ENCODE assay signal across 22 cellular contexts in the genomic region with DNA sequence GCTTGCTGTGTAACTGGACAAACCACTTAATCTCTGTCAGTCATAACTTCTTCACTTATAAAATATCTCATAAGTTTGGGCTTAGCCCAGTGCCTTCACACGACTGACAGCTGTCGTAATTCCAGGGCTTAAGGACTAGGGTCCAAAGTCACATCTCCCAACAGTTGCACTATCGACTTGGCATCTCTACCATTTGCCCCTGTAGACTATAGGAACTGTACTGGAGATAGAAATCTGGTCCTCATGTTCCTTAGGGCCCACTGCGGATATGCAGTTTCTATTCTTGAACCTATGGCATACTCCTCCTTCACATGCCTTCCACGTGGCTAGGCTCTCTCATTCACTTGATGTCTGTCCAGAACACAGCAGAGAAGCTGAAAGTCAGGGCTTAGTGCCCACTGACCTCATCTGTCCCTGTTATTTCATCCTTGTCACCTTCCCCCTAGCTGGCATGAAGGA. TPM values are rescaled to one million over a fixed set of nuclear protein-coding genes. Genes with fewer than 3 reads are reported as not detected.
DNase-seq lines count a peak whose midpoint lies in the region; ATAC-seq, FAIRE-seq and TF ChIP-seq lines count a peak whose summit lies in the region.
"Had no signal": no experiment of that assay in that cellular context is flagged by ENCODE, and none has a peak within 500 bp of the region (broad histone marks: within the 10 kb centered on the region; RNA-seq: fewer than 3 reads in every experiment).

No MANE protein-coding gene starts in this region.

- H3K27ac ChIP-seq in SK-N-MC (peak overlapping the region; percentile 88; the same call in 1 of the 2 replicates), sigmoid colon (no peak overlapping the region), pancreas (no peak overlapping the region)
- H3K27ac ChIP-seq: KMS-11 had no signal

- H3K4me3 Mint-ChIP-seq in Calu3 (ENCODE audit: low read depth, unreplicated experiment) (no peak overlapping the region), immature natural killer cell (no peak overlapping the region)
- H3K4me3 Mint-ChIP-seq: GM23338 had no signal

- no peak overlapping the region for H3K9ac ChIP-seq in SK-N-MC (ENCODE audit: insufficient read length)
- H3K9ac ChIP-seq: KMS-11 had no signal

- no peak for TF ChIP-seq CTCF in Calu3 (IDR thresholded peaks at IDR 0.05; ENCODE audit: unreplicated experiment)
- TF ChIP-seq CTCF in sigmoid colon (IDR thresholded peaks at IDR 0.05): no peak
- TF ChIP-seq CTCF in pancreas (IDR thresholded peaks at IDR 0.05): no peak

- BruUV-seq in Calu3 (replicated peaks; lab: Mats Ljungman, UMichigan): TSS peak; percentile 8

- H3K9me3 Mint-ChIP-seq in Calu3 (ENCODE audit: low read depth, unreplicated experiment): no peaks in the 10 kb centered on the region
- H3K9me3 Mint-ChIP-seq in immature natural killer cell: no peaks in the 10 kb centered on the region
- H3K9me3 Mint-ChIP-seq: CD8-positive, alpha-beta memory T cell; GM23338 had no signal

- no peak for FAIRE-seq in pancreas (lab: Jason Lieb, UNC)
- FAIRE-seq: RCC 7860 had no signal

- H3K27ac Mint-ChIP-seq in Calu3 (ENCODE audit: unreplicated experiment) (peak overlapping the region; percentile 31), immature natural killer cell (peak overlapping the region in 4 of 6 donors; percentile 0 to 66 (median 25))
- H3K27ac Mint-ChIP-seq: GM23338 had no signal

- peaks cover 22% of the 10 kb centered on the region for H3K36me3 Mint-ChIP-seq in Calu3 (ENCODE audit: insufficient read depth, unreplicated experiment)
- peaks cover 0 to 15% (median 0%) of the 10 kb centered on the region in 3 donors for H3K36me3 Mint-ChIP-seq in immature natural killer cell

- intact Hi-C loops in Calu3 (cut with micrococcal nuclease; ENCODE audit: unreplicated experiment) (no loop called here), sigmoid colon (cut with DNase I) (no loop called here), pancreas (cut with DNase I) (no loop called here)

- no peak for DNase-seq in Calu3
- no peak for DNase-seq in SK-N-MC (ENCODE audit: low read depth, low spot score)
- no peak for DNase-seq in immature natural killer cell
- peak; percentile 19 for DNase-seq in sigmoid colon
- no peak for DNase-seq in activated CD4-positive, CD25-positive, alpha-beta regulatory T cell treated with anti-CD3 and anti-CD28 coated beads, Interleukin-2, amount 50 U/mL, for 72 hours
- no peak for DNase-seq in pancreas
- no peak for DNase-seq in NCI-H1105 (lab: John Stamatoyannopoulos, UW)
- DNase-seq: CD8-positive, alpha-beta memory T cell; DMS 273 treated with DMSO at 0.1 percent for 48 hours; MG63; NCI-H1105 treated with DMSO at 0.1 percent for 48 hours; NCI-H2029; NCI-H2171 treated with DMSO at 0.1 percent for 48 hours; NCI-H774; SIG-M5 had no signal

- peaks cover 8% of the 10 kb centered on the region for H3K4me1 Mint-ChIP-seq in Calu3 (ENCODE audit: low read depth, unreplicated experiment)
- peaks cover 17% of the 10 kb centered on the region in 2 donors for H3K4me1 Mint-ChIP-seq in immature natural killer cell

- H3K4me1 ChIP-seq in sigmoid colon: peaks cover 0 to 11% (median 3%) of the 10 kb centered on the region in 4 donors
- peaks cover 0 to 4% (median 0%) of the 10 kb centered on the region in 3 donors for H3K4me1 ChIP-seq in pancreas

- H3K4me3 ChIP-seq in SK-N-MC (no peak overlapping the region), sigmoid colon (no peak overlapping the region), pancreas (no peak overlapping the region)
- H3K4me3 ChIP-seq: GM23338, MG63 had no signal

- H3K9me3 ChIP-seq in SK-N-MC (ENCODE audit: low read depth, low read length) (no peaks in the 10 kb centered on the region), sigmoid colon (no peaks in the 10 kb centered on the region), pancreas (no peaks in the 10 kb centered on the region)
- H3K9me3 ChIP-seq: MG63 had no signal

- H3K27me3 ChIP-seq in sigmoid colon: no peaks in the 10 kb centered on the region
- no peaks in the 10 kb centered on the region for H3K27me3 ChIP-seq in pancreas
- H3K27me3 ChIP-seq: MG63 had no signal

- no peak for TF ChIP-seq EP300 in sigmoid colon (IDR thresholded peaks at IDR 0.05)

- H3K36me3 ChIP-seq in SK-N-MC (ENCODE audit: insufficient read depth, low read length) (peaks cover 15% of the 10 kb centered on the region; the same call in 1 of the 2 replicates), sigmoid colon (peaks cover 0 to 17% (median 12%) of the 10 kb centered on the region in 4 donors), pancreas (peaks cover 4 to 10% (median 9%) of the 10 kb centered on the region in 3 donors)

- TF ChIP-seq POLR2A in sigmoid colon (IDR thresholded peaks at IDR 0.05): no peak

- CTCF ChIA-PET in Calu3 (lab: Charles Lee): no interaction called here

- H3K27me3 Mint-ChIP-seq in Calu3 (ENCODE audit: unreplicated experiment) (peaks cover 23% of the 10 kb centered on the region), immature natural killer cell (ENCODE audit: low read depth in 3 of 3) (peaks cover 3 to 6% (median 3%) of the 10 kb centered on the region in 3 donors)

- WGBS in sigmoid colon, 2 donors: 36 to 62% methylated on average over 5 of the region's 5 CpGs
- 33 to 46% methylated on average over 5 of the region's 5 CpGs for WGBS in pancreas, 2 donors

- ATAC-seq in pancreas (no peak), HG02678 (IDR thresholded peaks at IDR 0.05; ENCODE audit: unreplicated experiment) (no peak)
- ATAC-seq: GM23338 had no signal

RNA-seq across cellular contexts. Expression of a gene that starts 2.7 kb away (rescaled TPM):
- total RNA-seq in Calu3 (2022) (0.56 and 0.64 TPM in 2 replicates), sigmoid colon (not detected), pancreas (under 1 TPM in 5 of 6 donors, not detected in 1; 0.26 to 0.47 (median 0.34) TPM)
- polyA plus RNA-seq in immature natural killer cell (1 to 10 TPM in 2 of 3 donors, under 1 TPM in 1; 0.38 to 5.5 (median 1.5) TPM), sigmoid colon (under 1 TPM in 1 of 3 donors, not detected in 2; 0.15 TPM), pancreas (under 1 TPM; 0.27 to 0.99 TPM)
- polyA plus RNA-seq: BJ had no signal

RNA-seq across cellular contexts. Expression of a gene that starts 7.4 kb away (rescaled TPM):
- total RNA-seq in Calu3 (2022) (3.7 and 9.3 TPM in 2 replicates), sigmoid colon (1 to 10 TPM in 2 of 4 donors, under 1 TPM in 2; 0.68 to 1.4 (median 0.97) TPM), pancreas (1 to 10 TPM in 1 of 6 donors, under 1 TPM in 4, not detected in 1; 0.42 to 1.1 (median 0.78) TPM)
- polyA plus RNA-seq in immature natural killer cell (not detected), sigmoid colon (1 to 10 TPM in 1 of 3 donors, not detected in 2; 2.6 TPM), pancreas (1 to 10 TPM in 1 of 2 donors, under 1 TPM in 1; 0.49 to 1.2 TPM)

RNA-seq across cellular contexts. Expression of a gene that starts 8.2 kb away (rescaled TPM):
- total RNA-seq in Calu3 (2022) (54.0 and 60.1 TPM in 2 replicates), sigmoid colon (10 to 100 TPM; 47.6 to 58.5 (median 51.6) TPM), pancreas (10 to 100 TPM; 24.6 to 38.7 (median 29.6) TPM)
- polyA plus RNA-seq in immature natural killer cell (100 to 1,000 TPM in 1 of 3 donors, 10 to 100 TPM in 2; 90.9 to 105 (median 94.2) TPM), sigmoid colon (10 to 100 TPM; 28.2 to 50.1 (median 41.8) TPM), pancreas (10 to 100 TPM; 61.4 to 73.6 TPM)

RNA-seq across cellular contexts. Expression of a gene that starts 12.9 kb away (rescaled TPM):
- not detected in 2 replicates for total RNA-seq in Calu3 (2022)
- polyA plus RNA-seq in immature natural killer cell: not detected
- total RNA-seq in sigmoid colon: not detected
- not detected for polyA plus RNA-seq in sigmoid colon
- not detected for total RNA-seq in pancreas
- not detected for polyA plus RNA-seq in pancreas
- total RNA-seq: CD8-positive, alpha-beta memory T cell; GM23338; NCI-H460 had no signal
- polyA plus RNA-seq: AG04450; BJ; CD8-positive, alpha-beta memory T cell; GM23338 had no signal

RNA-seq across cellular contexts. Expression of a gene that starts 22.5 kb away (rescaled TPM):
- not detected in 2 replicates for total RNA-seq in Calu3 (2022)
- polyA plus RNA-seq in immature natural killer cell: not detected
- not detected for total RNA-seq in sigmoid colon
- polyA plus RNA-seq in sigmoid colon: under 1 TPM in 1 of 3 donors, not detected in 2; 0.03 TPM
- total RNA-seq in pancreas: under 1 TPM in 4 of 6 donors, not detected in 2; 0.03 to 0.19 (median 0.04) TPM
- not detected for polyA plus RNA-seq in pancreas
- total RNA-seq: CD8-positive, alpha-beta memory T cell; NCI-H460 had no signal
- polyA plus RNA-seq: AG04450; BJ; CD8-positive, alpha-beta memory T cell had no signal
